10 cellular contexts compared by ENCODE assay signal in the genomic region with DNA sequence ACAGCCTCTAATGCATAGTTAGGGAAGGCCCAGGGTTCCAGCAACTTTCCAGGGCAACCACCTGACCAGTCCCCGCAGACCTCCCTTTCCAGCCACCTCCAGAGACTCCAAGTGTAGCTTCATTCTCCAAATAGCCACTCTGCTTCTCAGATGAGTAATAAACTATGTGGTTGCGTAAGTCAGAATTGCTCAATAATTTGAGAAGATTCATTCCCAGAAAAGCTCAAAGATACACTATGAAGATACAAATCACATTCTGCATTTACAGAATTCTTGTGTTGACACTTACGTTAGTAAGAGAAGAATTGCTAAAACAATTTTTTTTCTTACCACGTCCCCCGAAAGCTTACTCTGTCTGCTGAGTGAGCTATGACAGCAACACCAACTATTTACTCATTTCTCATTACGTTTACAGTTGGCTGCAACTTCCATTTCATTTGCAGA. TPM values are rescaled to one million over a fixed set of nuclear protein-coding genes. Genes with fewer than 3 reads are reported as not detected.
DNase-seq lines count a peak whose midpoint lies in the region; ATAC-seq, FAIRE-seq and TF ChIP-seq lines count a peak whose summit lies in the region.
"Had no signal": no experiment of that assay in that cellular context is flagged by ENCODE, and none has a peak within 500 bp of the region (broad histone marks: within the 10 kb centered on the region; RNA-seq: fewer than 3 reads in every experiment).

No MANE protein-coding gene starts in this region.

- no TSS peak for BruUV-seq in K562 (replicated peaks; lab: Mats Ljungman, UMichigan)

- in situ Hi-C loops in K562 (cut with MboI): no loop called here

- no peak overlapping the region for H2AFZ ChIP-seq in K562 (ENCODE audit: low read depth, low read length)

- H3K79me2 ChIP-seq in K562 (ENCODE audit: control insufficient read depth, insufficient read depth, low read length): no peaks in the 10 kb centered on the region

- peak; percentile 59 to 85 for DNase-seq in A549 (ENCODE audit: low read depth in 1 of 2, low spot score in 1 of 2)
- peak; percentile 61 for DNase-seq in HuH-7 (ENCODE audit: low spot score)
- DNase-seq in K562 (ENCODE audit: extremely low read depth in 1 of 4, low spot score in 3 of 4): no peak
- no peak for DNase-seq in left lobe of liver (ENCODE audit: low spot score)
- DNase-seq in stimulated activated naive CD8-positive, alpha-beta T cell treated with anti-CD3 and anti-CD28 coated beads, Interleukin-15, amount 100 ng/mL, for 72 hours: no peak
- DNase-seq in dorsolateral prefrontal cortex: no peak
- no peak for DNase-seq in NCI-H774 (lab: John Stamatoyannopoulos, UW)
- DNase-seq in OCI-M2 (lab: John Stamatoyannopoulos, UW; ENCODE audit: unreplicated experiment): no peak
- DNase-seq: activated naive CD8-positive, alpha-beta T cell treated with anti-CD3 and anti-CD28 coated beads for 36 hours; Calu3 had no signal

- CTCF ChIA-PET in A549 (lab: Yijun Ruan, JAX): interaction anchor here (0.8 kb wide), 2 partner anchors 9 to 56 kb away, joined by 3 to 4 read pairs; no protein-coding TSS in a partner anchor
- CTCF ChIA-PET in K562 (lab: Yijun Ruan, JAX; ENCODE audit: low intra/inter-chr PET ratio): no interaction called here

- peaks cover 0 to 2% of the 10 kb centered on the region in 2 experiments; a peak in 2 of 5 replicates for H3K27me3 ChIP-seq in K562 (ENCODE audit: control insufficient read depth in 2 of 2, insufficient read depth in 2 of 2, low read length in 2 of 2)
- H3K27me3 ChIP-seq in dorsolateral prefrontal cortex: no peaks in the 10 kb centered on the region

- no peak for FAIRE-seq in A549 (lab: Jason Lieb, UNC)
- FAIRE-seq in K562 (lab: Jason Lieb, UNC): no peak

- H3K27ac ChIP-seq in A549: peak overlapping the region; percentile 57 to 84
- H3K27ac ChIP-seq in K562 (ENCODE audit: extremely low read depth, low read depth, low read length): no peak overlapping the region
- no peak overlapping the region for H3K27ac ChIP-seq in dorsolateral prefrontal cortex

- TF ChIP-seq CTCF in A549 (IDR thresholded peaks at IDR 0.05) (no peak), K562 (IDR thresholded peaks at IDR 0.05 in 2 of 3, conservative IDR thresholded peaks at IDR 0.05 in 1 of 3; ENCODE audit: insufficient read depth in 2 of 3, low read depth in 1 of 3, low read length in 3 of 3) (no peak), dorsolateral prefrontal cortex (IDR thresholded peaks at IDR 0.05 in 54 of 56, conservative IDR thresholded peaks at IDR 0.05 in 2 of 56; ENCODE audit: low read depth in 1 of 56, partially characterized antibody in 56 of 56) (no peak)

- H3K9me3 ChIP-seq in A549 (no peaks in the 10 kb centered on the region), K562 (replicated peaks; ENCODE audit: control insufficient read depth, insufficient read depth, low read depth, low read length) (no peaks in the 10 kb centered on the region)

- ATAC-seq in A549: peak; percentile 91 to 95
- ATAC-seq in K562: no peak
- ATAC-seq in left lobe of liver: peak; percentile 68
- no peak for ATAC-seq in stimulated activated naive CD8-positive, alpha-beta T cell treated with anti-CD3 and anti-CD28 coated beads, Interleukin-15, amount 100 ng/mL, for 72 hours

- no peak overlapping the region for H3K4me3 Mint-ChIP-seq in stimulated activated naive CD8-positive, alpha-beta T cell treated with anti-CD3 and anti-CD28 coated beads, Interleukin-15, amount 100 ng/mL, for 72 hours
- H3K4me3 Mint-ChIP-seq: activated naive CD8-positive, alpha-beta T cell treated with anti-CD3 and anti-CD28 coated beads for 36 hours had no signal

- H3K4me1 Mint-ChIP-seq in stimulated activated naive CD8-positive, alpha-beta T cell treated with anti-CD3 and anti-CD28 coated beads, Interleukin-15, amount 100 ng/mL, for 72 hours: peaks cover 19% of the 10 kb centered on the region

- no peak overlapping the region for H3K27ac Mint-ChIP-seq in stimulated activated naive CD8-positive, alpha-beta T cell treated with anti-CD3 and anti-CD28 coated beads, Interleukin-15, amount 100 ng/mL, for 72 hours
- H3K27ac Mint-ChIP-seq: activated naive CD8-positive, alpha-beta T cell treated with anti-CD3 and anti-CD28 coated beads for 36 hours had no signal

- no peak overlapping the region for H3K9ac ChIP-seq in K562 (ENCODE audit: insufficient read depth in 1 of 2, low read depth in 2 of 2, low read length in 2 of 2)

- H3K9me1 ChIP-seq in K562 (ENCODE audit: control insufficient read depth, insufficient read depth, low read length): no peaks in the 10 kb centered on the region

- H3K4me3 ChIP-seq in A549: no peak overlapping the region
- no peak overlapping the region for H3K4me3 ChIP-seq in K562
- H3K4me3 ChIP-seq in dorsolateral prefrontal cortex: no peak overlapping the region

- TF ChIP-seq RAD21 in A549 (conservative IDR thresholded peaks at IDR 0.05 in 1 of 2, IDR thresholded peaks at IDR 0.05 in 1 of 2): no peak; a peak in 1 of 5 replicates
- TF ChIP-seq RAD21 in K562 (CRISPR knock-in tag; conservative IDR thresholded peaks at IDR 0.05 in 1 of 2, IDR thresholded peaks at IDR 0.05 in 1 of 2): no peak

- H3K36me3 ChIP-seq in K562 (ENCODE audit: control insufficient read depth, insufficient read depth, low read length): no peaks in the 10 kb centered on the region

- 2% methylated on average over 6 of the region's 6 CpGs for WGBS in A549 (ENCODE audit: missing lambda C conversion rate)
- 10% methylated on average over 6 of the region's 6 CpGs for whole genome bisulfite sequencing in K562 (ENCODE audit: insufficient coverage, low coverage, missing lambda C conversion rate)

- H3K4me2 ChIP-seq in A549: peak overlapping the region; percentile 69
- no peak overlapping the region for H3K4me2 ChIP-seq in K562 (ENCODE audit: insufficient read depth, low read length)

- no peaks in the 10 kb centered on the region for H3K9me3 Mint-ChIP-seq in stimulated activated naive CD8-positive, alpha-beta T cell treated with anti-CD3 and anti-CD28 coated beads, Interleukin-15, amount 100 ng/mL, for 72 hours
- H3K9me3 Mint-ChIP-seq: activated naive CD8-positive, alpha-beta T cell treated with anti-CD3 and anti-CD28 coated beads for 36 hours had no signal

- no peaks in the 10 kb centered on the region for H3K27me3 Mint-ChIP-seq in stimulated activated naive CD8-positive, alpha-beta T cell treated with anti-CD3 and anti-CD28 coated beads, Interleukin-15, amount 100 ng/mL, for 72 hours
- H3K27me3 Mint-ChIP-seq: activated naive CD8-positive, alpha-beta T cell treated with anti-CD3 and anti-CD28 coated beads for 36 hours had no signal

- H4K20me1 ChIP-seq in K562 (replicated peaks; ENCODE audit: control insufficient read depth, insufficient read depth, low read length): no peaks in the 10 kb centered on the region

- TF ChIP-seq EP300 in A549 (IDR thresholded peaks at IDR 0.05) (peak; percentile 50 to 75; a peak in 3 of 5 replicates), K562 (IDR thresholded peaks at IDR 0.05; ENCODE audit: low read length) (no peak)

- intact Hi-C loops in K562 (cut with micrococcal nuclease) (no loop called here), dorsolateral prefrontal cortex (cut with DNase I) (no loop called here)

- TF ChIP-seq POLR2A in A549 (IDR thresholded peaks at IDR 0.05; ENCODE audit: low read length) (no peak), K562 (conservative IDR thresholded peaks at IDR 0.05) (no peak)

- H3K4me1 ChIP-seq in A549 (peaks cover 34% of the 10 kb centered on the region), K562 (replicated peaks in 1 of 2; ENCODE audit: control insufficient read depth in 2 of 2, insufficient read depth in 2 of 2, low read length in 2 of 2) (no peaks in the 10 kb centered on the region; a peak in 1 of 5 replicates)

- POLR2A ChIA-PET in A549 (lab: Yijun Ruan, JAX): interaction anchor here (1.0 to 1.4 kb wide), 2 partner anchors 9 to 126 kb away, joined by 4 to 14 read pairs; partner anchors contain the start of gene LATS2
- POLR2A ChIA-PET in K562 (lab: Yijun Ruan, JAX): no interaction called here

TF ChIP-seq in A549, 52 proteins besides CTCF, POLR2A, EP300 and RAD21 (continues in another document):
- TF ChIP-seq KDM5A (IDR thresholded peaks at IDR 0.05): no peak

TF ChIP-seq in K562, 482 proteins besides CTCF, POLR2A, EP300 and RAD21 (continues in another document):
- TF ChIP-seq CEBPB (tag; IDR thresholded peaks at IDR 0.05) (peak; percentile 96), ZNF184 (CRISPR knock-in tag; IDR thresholded peaks at IDR 0.05) (no peak)
- TF ChIP-seq, protein P1, sequence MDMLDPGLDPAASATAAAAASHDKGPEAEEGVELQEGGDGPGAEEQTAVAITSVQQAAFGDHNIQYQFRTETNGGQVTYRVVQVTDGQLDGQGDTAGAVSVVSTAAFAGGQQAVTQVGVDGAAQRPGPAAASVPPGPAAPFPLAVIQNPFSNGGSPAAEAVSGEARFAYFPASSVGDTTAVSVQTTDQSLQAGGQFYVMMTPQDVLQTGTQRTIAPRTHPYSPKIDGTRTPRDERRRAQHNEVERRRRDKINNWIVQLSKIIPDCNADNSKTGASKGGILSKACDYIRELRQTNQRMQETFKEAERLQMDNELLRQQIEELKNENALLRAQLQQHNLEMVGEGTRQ (CRISPR knock-in tag; IDR thresholded peaks at IDR 0.05): no peak

RNA-seq across cellular contexts. Expression of gene LATS2, which starts 8.2 kb away (rescaled TPM):
- polyA plus RNA-seq in A549 (2011; rRNA removed) (7.0 and 7.8 TPM in 2 replicates), A549 (2017; fragmentation: RNase III; extraction: RNeasy Plus Mini Kit Qiagen cat#74134 plus additional on column Dnase treatment) (7.7 to 7.9 TPM (median 7.8 TPM) in 3 replicates), K562 (2011; rRNA removed) (0.42 and 0.72 TPM in 2 replicates), K562 (2014; fragmentation: Illumina TruSeq; extraction: Trizol) (0.88 and 1.1 TPM in 2 replicates), K562 (2014; fragmentation: Nextera tagmentation; extraction: Ambion mirVana) (under 1 TPM; 0.18 to 0.21 TPM), K562 (2014; rRNA removed) (0.63 and 1.2 TPM in 2 replicates)
- polyA plus RNA-seq in A549 (2012; cell fraction: cytosol; rRNA removed): 9.9 and 13.0 TPM in 2 replicates
- polyA plus RNA-seq in A549 (2012; cell fraction: nucleus; rRNA removed): 10.7 and 14.1 TPM in 2 replicates
- polyA minus RNA-seq in A549 (2011; rRNA and poly(A)+ RNA removed): 10.1 and 11.6 TPM in 2 replicates
- total RNA-seq in K562 (2011; cell fraction: chromatin; rRNA removed; ENCODE audit: low replicate concordance): 1.3 and 1.5 TPM in 2 replicates
- total RNA-seq in K562 (2011; cell fraction: nucleolus; rRNA removed): 1.1 and 1.3 TPM in 2 replicates
- total RNA-seq in K562 (2011; cell fraction: nucleoplasm; rRNA removed): 0.69 and 0.95 TPM in 2 replicates
- total RNA-seq in K562 (2014; rRNA removed) (0.77 and 0.94 TPM in 2 replicates), K562 (2014; rRNA removed; fragmentation: Illumina TruSeq; extraction: Trizol) (0.76 and 0.96 TPM in 2 replicates), K562 (2015; rRNA removed; fragmentation: Illumina TruSeq; extraction: Trizol) (0.64 and 0.76 TPM in 2 replicates), K562 (2021) (2.4 and 3.7 TPM in 2 replicates), left lobe of liver (11.6 TPM), dorsolateral prefrontal cortex (10 to 100 TPM in 12 of 120 experiments, 1 to 10 TPM in 108; 2.5 to 18.2 (median 6.0) TPM)
- polyA plus RNA-seq in K562 (2011; cell fraction: cytosol; rRNA removed): 1.1 and 2.0 TPM in 2 replicates
- polyA plus RNA-seq in K562 (2011; cell fraction: nucleus; rRNA removed): 0.65 and 1.1 TPM in 2 replicates
- 0.99 and 1.3 TPM in 2 replicates for polyA plus RNA-seq in K562 (2012)
- 1.2 and 1.5 TPM in 2 replicates for polyA minus RNA-seq in K562 (2011; rRNA and poly(A)+ RNA removed)
- 1.1 and 1.2 TPM in 2 replicates for polyA minus RNA-seq in K562 (2011; cell fraction: cytosol; rRNA and poly(A)+ RNA removed)
- 0.81 and 1.9 TPM in 2 replicates for polyA minus RNA-seq in K562 (2011; cell fraction: nucleus; rRNA and poly(A)+ RNA removed)

Comparison
In these comparisons a context has a peak if more than half of its experiments do, and no peak if none do; other contexts are left out.
1. ATAC-seq: peak in A549 (2 of 2) and left lobe of liver (single experiment); none in K562 (single experiment) and stimulated activated naive CD8-positive, alpha-beta T cell treated with anti-CD3 and anti-CD28 coated beads, Interleukin-15, amount 100 ng/mL, for 72 hours (single experiment).
2. DNase-seq: peak in A549 (2 of 2) and HuH-7 (single experiment); none in K562 (0 of 4), left lobe of liver (single experiment), stimulated activated naive CD8-positive, alpha-beta T cell treated with anti-CD3 and anti-CD28 coated beads, Interleukin-15, amount 100 ng/mL, for 72 hours (0 of 2), dorsolateral prefrontal cortex (0 of 10), NCI-H774 (single experiment) and OCI-M2 (single experiment).
3. H3K27ac ChIP-seq: peak in A549 (2 of 2); none in K562 (single experiment) and dorsolateral prefrontal cortex (0 of 59).
4. Of the 35 proteins assayed by ChIP-seq in both K562 and A549: peak only in K562: none; only in A549: EP300, JUN, JUNB, MAX and SMC3; in both: CEBPB; in neither: 29.